ENCODE assay signal across 8 cellular contexts in genomic region chr11:134261626-134262488, GRCh38. TPM values are rescaled to one million over a fixed set of nuclear protein-coding genes. Genes with fewer than 3 reads are reported as not detected.
A peak's percentile ranks its signal among the peaks of the same experiment; 100 is the strongest.
DNase-seq lines count a peak whose midpoint lies in the region; TF ChIP-seq lines count a peak whose summit lies in the region.

No MANE protein-coding gene starts in this region.

- DNase-seq in activated CD8-positive, alpha-beta memory T cell treated with anti-CD3 and anti-CD28 coated beads for 24 hours, result peak; percentile 68
- no peak for DNase-seq in activated CD8-positive, alpha-beta memory T cell treated with anti-CD3 and anti-CD28 coated beads, Interleukin-2, amount 50 U/mL, for 48 hours
- peak; percentile 76 for DNase-seq in Jurkat, Clone E6-1 (ENCODE audit: low read depth, low spot score)
- peak; percentile 29 for DNase-seq in activated CD8-positive, alpha-beta memory T cell treated with anti-CD3 and anti-CD28 coated beads, Interleukin-2, amount 50 U/mL, for 4 hours
- DNase-seq in kidney epithelial cell (ENCODE audit: low read depth) (no peak), pons (ENCODE audit: low spot score) (no peak), globus pallidus (ENCODE audit: low spot score) (no peak), NCI-H2029 (lab: John Stamatoyannopoulos, UW) (no peak)

- peak; percentile 59 for TF ChIP-seq CTCF in kidney epithelial cell (IDR thresholded peaks at IDR 0.05; ENCODE audit: insufficient read depth, low read length, poor library complexity, severe bottlenecking)

- no peak overlapping the region; the same call in 1 of the 2 replicates for H3K4me3 ChIP-seq in Jurkat, Clone E6-1 (ENCODE audit: low read length)
- H3K4me3 ChIP-seq in kidney epithelial cell (ENCODE audit: low read depth, low read length), result no peak overlapping the region

- H3K27me3 ChIP-seq in kidney epithelial cell (ENCODE audit: control insufficient read depth, insufficient read depth, low read length), result no peaks in the 10 kb centered on the region

- no peaks in the 10 kb centered on the region for H3K36me3 ChIP-seq in kidney epithelial cell (ENCODE audit: control insufficient read depth, insufficient read depth, low read length)

RNA-seq across cellular contexts. Expression of gene ACAD8, which starts 8.5 kb away (rescaled TPM):
- 62.2 TPM for polyA plus RNA-seq in Jurkat, Clone E6-1 (2012; ENCODE audit: insufficient read depth, insufficient read length)
- total RNA-seq in kidney epithelial cell, result 20.0 and 20.4 TPM in 2 replicates

RNA-seq across cellular contexts. Expression of gene THYN1, which starts 8.7 kb away (rescaled TPM):
- 294 TPM for polyA plus RNA-seq in Jurkat, Clone E6-1 (2012; ENCODE audit: insufficient read depth, insufficient read length)
- total RNA-seq in kidney epithelial cell, result 77.1 and 89.4 TPM in 2 replicates

RNA-seq across cellular contexts. Expression of gene GLB1L3, which starts 14.3 kb away (rescaled TPM):
- 58.1 TPM for polyA plus RNA-seq in Jurkat, Clone E6-1 (2012; ENCODE audit: insufficient read depth, insufficient read length)
- total RNA-seq in kidney epithelial cell, result 0.75 and 1.2 TPM in 2 replicates

RNA-seq across cellular contexts. Expression of gene VPS26B, which starts 37.4 kb away (rescaled TPM):
- polyA plus RNA-seq in Jurkat, Clone E6-1 (2012; ENCODE audit: insufficient read depth, insufficient read length), result 93.9 TPM
- total RNA-seq in kidney epithelial cell, result 26.9 and 28.6 TPM in 2 replicates

RNA-seq across cellular contexts. Expression of gene NCAPD3, which starts 38.1 kb away (rescaled TPM):
- polyA plus RNA-seq in Jurkat, Clone E6-1 (2012; ENCODE audit: insufficient read depth, insufficient read length), result 133 TPM
- 9.7 and 18.6 TPM in 2 replicates for total RNA-seq in kidney epithelial cell

Comparison
In these comparisons a context has a peak if more than half of its experiments do, and no peak if none do; other contexts are left out.
1. DNase-seq: peak in activated CD8-positive, alpha-beta memory T cell treated with anti-CD3 and anti-CD28 coated beads for 24 hours (single experiment), Jurkat, Clone E6-1 (single experiment) and activated CD8-positive, alpha-beta memory T cell treated with anti-CD3 and anti-CD28 coated beads, Interleukin-2, amount 50 U/mL, for 4 hours (single experiment); none in activated CD8-positive, alpha-beta memory T cell treated with anti-CD3 and anti-CD28 coated beads, Interleukin-2, amount 50 U/mL, for 48 hours (single experiment), kidney epithelial cell (single experiment), pons (single experiment), globus pallidus (single experiment) and NCI-H2029 (single experiment).